16 cellular contexts compared by ENCODE assay signal in genomic region chr9:13181652-13182051, GRCh38.
DNase-seq lines count a peak whose midpoint lies in the region; ATAC-seq, FAIRE-seq and TF ChIP-seq lines count a peak whose summit lies in the region.
"Had no signal": no experiment of that assay in that cellular context is flagged by ENCODE, and none has a peak within 500 bp of the region (broad histone marks: within the 10 kb centered on the region; RNA-seq: fewer than 3 reads in every experiment).

No MANE protein-coding gene starts in this region.

- H3K9me3 ChIP-seq in HUES64 (ENCODE audit: insufficient read depth, low read depth, low read length), result no peaks in the 10 kb centered on the region
- H3K9me3 ChIP-seq in astrocyte (ENCODE audit: insufficient read depth, low read depth, low read length), result no peaks in the 10 kb centered on the region
- no peaks in the 10 kb centered on the region for H3K9me3 ChIP-seq in prostate gland

- no peak overlapping the region for H2AFZ ChIP-seq in astrocyte (ENCODE audit: low read depth, low read length)

- H3K79me2 ChIP-seq in astrocyte (ENCODE audit: insufficient read depth, low read length), result no peaks in the 10 kb centered on the region

- H3K9me3 Mint-ChIP-seq in astrocyte (ENCODE audit: unreplicated experiment), result no peaks in the 10 kb centered on the region
- H3K9me3 Mint-ChIP-seq in activated CD8-positive, alpha-beta memory T cell treated with anti-CD3 and anti-CD28 coated beads, Interleukin-2, amount 10 ng/mL, durations not matched to agents 7 days and 5 days (ENCODE audit: low read depth), result peaks cover 11% of the 10 kb centered on the region

- H3K4me3 ChIP-seq in HUES64 (ENCODE audit: low read length) (no peak overlapping the region), astrocyte (ENCODE audit: insufficient read depth, low read depth, low read length) (no peak overlapping the region), prostate gland (no peak overlapping the region)

- no peak overlapping the region for H3K9ac ChIP-seq in HUES64 (ENCODE audit: low read depth, low read length)
- no peak overlapping the region for H3K9ac ChIP-seq in astrocyte (ENCODE audit: low read length)

- H3K27ac Mint-ChIP-seq in astrocyte (ENCODE audit: unreplicated experiment), result no peak overlapping the region
- H3K27ac Mint-ChIP-seq in activated CD8-positive, alpha-beta memory T cell treated with anti-CD3 and anti-CD28 coated beads, Interleukin-2, amount 10 ng/mL, durations not matched to agents 7 days and 5 days, result no peak overlapping the region
- H3K27ac Mint-ChIP-seq: activated naive CD4-positive, alpha-beta T cell treated with anti-CD3 and anti-CD28 coated beads, Interleukin-2, amount 10 ng/mL, durations not matched to agents 7 days and 5 days; B cell had no signal

- intact Hi-C loops in prostate gland (cut with DNase I), result no loop called here

- H3K27ac ChIP-seq in HUES64 (ENCODE audit: low read depth, low read length), result peak overlapping the region; percentile 35; the same call in 1 of the 2 replicates
- H3K27ac ChIP-seq in astrocyte (ENCODE audit: low read depth, low read length), result no peak overlapping the region
- no peak overlapping the region for H3K27ac ChIP-seq in prostate gland

- no peaks in the 10 kb centered on the region for H4K20me1 ChIP-seq in astrocyte (ENCODE audit: insufficient read depth, low read length)

- H3K4me1 ChIP-seq in HUES64 (ENCODE audit: insufficient read depth, low read length) (no peaks in the 10 kb centered on the region), astrocyte (ENCODE audit: insufficient read depth, low read length) (no peaks in the 10 kb centered on the region), prostate gland (replicated peaks) (no peaks in the 10 kb centered on the region)

- peaks cover 2% of the 10 kb centered on the region for H3K36me3 Mint-ChIP-seq in astrocyte (ENCODE audit: low read depth, unreplicated experiment)
- H3K36me3 Mint-ChIP-seq in activated CD8-positive, alpha-beta memory T cell treated with anti-CD3 and anti-CD28 coated beads, Interleukin-2, amount 10 ng/mL, durations not matched to agents 7 days and 5 days, result no peaks in the 10 kb centered on the region
- H3K36me3 Mint-ChIP-seq: activated naive CD4-positive, alpha-beta T cell treated with anti-CD3 and anti-CD28 coated beads, Interleukin-2, amount 10 ng/mL, durations not matched to agents 7 days and 5 days had no signal

- no peak for FAIRE-seq in astrocyte (lab: Jason Lieb, UNC)
- FAIRE-seq: GM12892 had no signal

- CTCF ChIA-PET in activated CD8-positive, alpha-beta memory T cell treated with anti-CD3 and anti-CD28 coated beads, Interleukin-2, amount 10 ng/mL, durations not matched to agents 7 days and 5 days (lab: Charles Lee), result no interaction called here

- H3K4me2 ChIP-seq in astrocyte (ENCODE audit: low read length), result no peak overlapping the region

- DNase-seq in D341Med (ENCODE audit: low spot score), result peak; percentile 63
- peak; percentile 35 for DNase-seq in astrocyte (ENCODE audit: low read depth)
- DNase-seq in left lobe of liver (ENCODE audit: low spot score), result no peak
- DNase-seq in prostate gland (ENCODE audit: low spot score), result no peak
- no peak for DNase-seq in activated CD8-positive, alpha-beta memory T cell treated with anti-CD3 and anti-CD28 coated beads, Interleukin-2, amount 10 ng/mL, durations not matched to agents 7 days and 5 days
- DNase-seq in stimulated activated naive CD4-positive, alpha-beta T cell (lab: John Stamatoyannopoulos, UW), result no peak
- DNase-seq: activated naive CD4-positive, alpha-beta T cell treated with anti-CD3 and anti-CD28 coated beads, Interleukin-2, amount 10 ng/mL, durations not matched to agents 7 days and 5 days; DMS79 treated with DMSO at 0.1 percent for 48 hours; GOT3; NCI-H526 treated with DMSO at 0.1 percent for 48 hours; SIG-M5; stimulated activated CD4-positive, alpha-beta T cell treated with anti-CD3 and anti-CD28 coated beads, Interleukin-2, amount 100 ng/mL, for 48 hours had no signal

- ATAC-seq in left lobe of liver, result peak; percentile 73
- ATAC-seq in activated CD8-positive, alpha-beta memory T cell treated with anti-CD3 and anti-CD28 coated beads, Interleukin-2, amount 10 ng/mL, durations not matched to agents 7 days and 5 days, result no peak
- ATAC-seq in GM18868 (IDR thresholded peaks at IDR 0.05; ENCODE audit: unreplicated experiment), result no peak

- no peak overlapping the region for H3K4me3 Mint-ChIP-seq in astrocyte (ENCODE audit: unreplicated experiment)
- H3K4me3 Mint-ChIP-seq in activated CD8-positive, alpha-beta memory T cell treated with anti-CD3 and anti-CD28 coated beads, Interleukin-2, amount 10 ng/mL, durations not matched to agents 7 days and 5 days, result no peak overlapping the region
- H3K4me3 Mint-ChIP-seq: activated naive CD4-positive, alpha-beta T cell treated with anti-CD3 and anti-CD28 coated beads, Interleukin-2, amount 10 ng/mL, durations not matched to agents 7 days and 5 days; B cell had no signal

- TF ChIP-seq CTCF in astrocyte (IDR thresholded peaks at IDR 0.05; ENCODE audit: insufficient read depth, low read depth, low read length) (no peak), prostate gland (IDR thresholded peaks at IDR 0.05) (no peak)

- no peak for TF ChIP-seq POLR2A in prostate gland (IDR thresholded peaks at IDR 0.05)

- 100% methylated on average over 2 of the region's 2 CpGs for WGBS in HUES64
- WGBS in prostate gland, result 37% methylated on average over 2 of the region's 2 CpGs

- H3K36me3 ChIP-seq in HUES64 (ENCODE audit: insufficient read depth, low read length) (peaks cover 58% of the 10 kb centered on the region), astrocyte (ENCODE audit: insufficient read depth, low read length) (peaks cover 11% of the 10 kb centered on the region), prostate gland (no peaks in the 10 kb centered on the region)

- no peaks in the 10 kb centered on the region for H3K27me3 ChIP-seq in HUES64 (ENCODE audit: insufficient read depth, low read length)
- no peaks in the 10 kb centered on the region for H3K27me3 ChIP-seq in astrocyte (ENCODE audit: insufficient read depth, low read length)
- H3K27me3 ChIP-seq in prostate gland (replicated peaks; ENCODE audit: insufficient read depth), result no peaks in the 10 kb centered on the region

- no peaks in the 10 kb centered on the region for H3K27me3 Mint-ChIP-seq in astrocyte (ENCODE audit: low read depth, unreplicated experiment)
- no peaks in the 10 kb centered on the region for H3K27me3 Mint-ChIP-seq in activated CD8-positive, alpha-beta memory T cell treated with anti-CD3 and anti-CD28 coated beads, Interleukin-2, amount 10 ng/mL, durations not matched to agents 7 days and 5 days
- H3K27me3 Mint-ChIP-seq: activated naive CD4-positive, alpha-beta T cell treated with anti-CD3 and anti-CD28 coated beads, Interleukin-2, amount 10 ng/mL, durations not matched to agents 7 days and 5 days; B cell had no signal

- H3K4me1 Mint-ChIP-seq in astrocyte (ENCODE audit: low read depth, unreplicated experiment), result peaks cover 9% of the 10 kb centered on the region
- no peaks in the 10 kb centered on the region for H3K4me1 Mint-ChIP-seq in activated CD8-positive, alpha-beta memory T cell treated with anti-CD3 and anti-CD28 coated beads, Interleukin-2, amount 10 ng/mL, durations not matched to agents 7 days and 5 days
- H3K4me1 Mint-ChIP-seq: activated naive CD4-positive, alpha-beta T cell treated with anti-CD3 and anti-CD28 coated beads, Interleukin-2, amount 10 ng/mL, durations not matched to agents 7 days and 5 days; B cell had no signal

Comparison
In these comparisons a context has a peak if more than half of its experiments do, and no peak if none do; other contexts are left out.
1. DNase-seq: peak in D341Med (single experiment) and astrocyte (single experiment); none in left lobe of liver (single experiment), prostate gland (single experiment), activated CD8-positive, alpha-beta memory T cell treated with anti-CD3 and anti-CD28 coated beads, Interleukin-2, amount 10 ng/mL, durations not matched to agents 7 days and 5 days (single experiment) and stimulated activated naive CD4-positive, alpha-beta T cell (0 of 6).